29 cellular contexts compared by ENCODE assay signal in the genomic region with DNA sequence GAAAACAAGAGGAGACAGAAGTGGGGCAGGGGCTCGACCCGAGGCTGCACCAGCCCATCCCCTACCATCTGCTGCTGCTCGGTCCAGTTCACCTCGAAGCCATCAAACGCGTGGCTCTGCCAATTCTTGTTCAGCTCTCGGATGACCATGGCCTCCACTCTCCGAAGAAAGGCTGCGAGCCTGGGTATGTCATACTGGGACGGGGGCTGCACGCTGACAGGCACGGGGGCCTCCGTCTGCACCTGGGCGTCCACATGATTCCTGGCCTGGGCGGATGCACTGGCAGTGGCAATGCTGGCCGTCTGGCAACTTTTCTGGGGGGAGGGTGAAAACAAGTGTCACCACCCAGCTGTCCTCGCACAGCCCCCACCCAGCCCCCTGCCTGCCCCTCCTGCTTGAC.
"Had no signal": no experiment of that assay in that cellular context is flagged by ENCODE, and none has a peak within 500 bp of the region (broad histone marks: within the 10 kb centered on the region; RNA-seq: fewer than 3 reads in every experiment).

No MANE protein-coding gene starts in this region.

- H3K4me3 ChIP-seq: esophagus muscularis mucosa, gastroesophageal sphincter, heart right ventricle had no signal

- DNase-seq: activated B cell treated with CpG ODN at 0.5 μM for 24 hours; activated CD4-positive, alpha-beta T cell treated with anti-CD3 and anti-CD28 coated beads for 48 hours; activated CD4-positive, alpha-beta T cell treated with anti-CD3 and anti-CD28 coated beads, Interleukin-2, amount 50 U/mL, for 1 hour; activated CD4-positive, alpha-beta T cell treated with anti-CD3 and anti-CD28 coated beads, Interleukin-2, amount 50 U/mL, for 48 hours; activated CD8-positive, alpha-beta memory T cell treated with anti-CD3 and anti-CD28 coated beads for 24 hours; activated CD8-positive, alpha-beta T cell treated with anti-CD3 and anti-CD28 coated beads for 36 hours; activated effector memory CD4-positive, alpha-beta T cell treated with Interleukin-2 at 50 U/mL for 16 hours; activated gamma-delta T cell treated with Interleukin-2 at 50 U/mL for 16 hours; activated naive CD4-positive, alpha-beta T cell treated with anti-CD3 and anti-CD28 coated beads, Interleukin-2, amount 50 U/mL, for 16 hours; activated naive CD4-positive, alpha-beta T cell treated with Interleukin-2 at 50 U/mL for 16 hours; activated T-cell treated with anti-CD3 and anti-CD28 coated beads, Interleukin-2, amount 50 U/mL, for 4 hours; amniotic stem cell; anterior cingulate cortex; brain microvascular endothelial cell; caudate nucleus; cortex of kidney; dermis blood vessel endothelial cell; effector CD4-positive, alpha-beta T cell; effector memory CD8-positive, alpha-beta T cell; erythroblast; foreskin melanocyte; heart right ventricle; T-helper 17 cell; T1000; WERI-Rb-1 had no signal

- H3K27ac ChIP-seq: brain microvascular endothelial cell, esophagus muscularis mucosa, gastroesophageal sphincter, heart right ventricle, WERI-Rb-1 had no signal

- H3K27me3 ChIP-seq: brain microvascular endothelial cell, esophagus muscularis mucosa, gastroesophageal sphincter, heart right ventricle had no signal

- ATAC-seq: activated CD4-positive, CD25-positive, alpha-beta regulatory T cell treated with anti-CD3 and anti-CD28 coated beads, Interleukin-2, amount 50 U/mL, for 24 hours; activated CD8-positive, alpha-beta T cell treated with anti-CD3 and anti-CD28 coated beads for 36 hours; activated T-cell treated with anti-CD3 and anti-CD28 coated beads, Interleukin-2, amount 50 U/mL, for 4 hours; activated T-helper 17 cell treated with anti-CD3 and anti-CD28 coated beads, Interleukin-2, amount 50 U/mL, for 72 hours; effector memory CD8-positive, alpha-beta T cell; gastroesophageal sphincter; heart right ventricle; T-helper 17 cell had no signal

- H3K9me3 ChIP-seq: esophagus muscularis mucosa, gastroesophageal sphincter, heart right ventricle had no signal
